Comparison of ENCODE assay signal across 8 cellular contexts in genomic region chr11:797300-798092, GRCh38. TPM values are rescaled to one million over a fixed set of nuclear protein-coding genes. Genes with fewer than 3 reads are reported as not detected.
DNase-seq lines count a peak whose midpoint lies in the region; ATAC-seq and TF ChIP-seq lines count a peak whose summit lies in the region.

No MANE protein-coding gene starts in this region.

- peak; percentile 45 for ATAC-seq in GM21723 (IDR thresholded peaks at IDR 0.05; ENCODE audit: unreplicated experiment)

- H3K9me3 ChIP-seq in KOPT-K1 (ENCODE audit: insufficient read depth, low read length, poor library complexity, severe bottlenecking), result no peaks in the 10 kb centered on the region
- no peaks in the 10 kb centered on the region for H3K9me3 ChIP-seq in stomach smooth muscle (ENCODE audit: control insufficient read depth in 2 of 2, low read length in 2 of 2)

- H3K9ac ChIP-seq in stomach smooth muscle (ENCODE audit: low read length in 2 of 2), result peak overlapping the region; percentile 49 to 58

- H3K36me3 Mint-ChIP-seq in nephron (ENCODE audit: low read depth), result no peaks in the 10 kb centered on the region

- peak; percentile 28 for DNase-seq in DMS153 (lab: John Stamatoyannopoulos, UW)
- peak; percentile 72 for DNase-seq in RPMI7951 (ENCODE audit: low read depth)
- DNase-seq in activated T-helper 1 cell treated with anti-CD3 and anti-CD28 coated beads, Interleukin-2, amount 50 U/mL, for 16 hours (ENCODE audit: low read depth in 1 of 2, low spot score in 1 of 2), result peak; percentile 39 to 61
- DNase-seq in fibroblast of mammary gland (ENCODE audit: low read depth), result peak; percentile 73

- H3K36me3 ChIP-seq in KOPT-K1 (ENCODE audit: insufficient read depth, low read length) (peaks cover 59% of the 10 kb centered on the region), stomach smooth muscle (ENCODE audit: control insufficient read depth in 2 of 2, insufficient read depth in 2 of 2, low read length in 2 of 2) (peaks cover 0 to 2% of the 10 kb centered on the region in 2 donors)

- no peaks in the 10 kb centered on the region for H3K27me3 Mint-ChIP-seq in nephron (ENCODE audit: low read depth)

- H3K27ac ChIP-seq in KOPT-K1 (ENCODE audit: low read depth, low read length, poor library complexity, severe bottlenecking) (peak overlapping the region; percentile 88), stomach smooth muscle (ENCODE audit: low read length) (peak overlapping the region; percentile 82)

- H3K4me3 Mint-ChIP-seq in nephron, result peak overlapping the region; percentile 91 to 95 (median 94)

- no peaks in the 10 kb centered on the region for H3K9me3 Mint-ChIP-seq in nephron

- peak overlapping the region; percentile 87 to 98 (median 94) for H3K27ac Mint-ChIP-seq in nephron

- no peaks in the 10 kb centered on the region for H3K27me3 ChIP-seq in stomach smooth muscle (ENCODE audit: control insufficient read depth in 1 of 2, insufficient read depth in 2 of 2, low read length in 2 of 2)

- H3K4me1 Mint-ChIP-seq in nephron, result peaks cover 14% of the 10 kb centered on the region

- H3K4me1 ChIP-seq in stomach smooth muscle (ENCODE audit: control insufficient read depth, insufficient read depth, low read length), result peaks cover 33% of the 10 kb centered on the region

- TF ChIP-seq CTCF in fibroblast of mammary gland (conservative IDR thresholded peaks at IDR 0.05; ENCODE audit: control insufficient read depth, insufficient read depth, low read depth, low read length), result no peak
- TF ChIP-seq CTCF in nephron (IDR thresholded peaks at IDR 0.05; ENCODE audit: unreplicated experiment in 3 of 3), result no peak

- H3K4me3 ChIP-seq in fibroblast of mammary gland (ENCODE audit: control insufficient read depth, low read depth, low read length), result peak overlapping the region; percentile 68
- H3K4me3 ChIP-seq in stomach smooth muscle (ENCODE audit: low read length in 2 of 2), result peak overlapping the region; percentile 81 to 85

RNA-seq across cellular contexts. Expression of gene SLC25A22, which starts 0.6 kb away (rescaled TPM):
- 9.5 and 12.7 TPM in 2 replicates for total RNA-seq in RPMI7951 (2014; rRNA removed; shearing (Covaris generic))

RNA-seq across cellular contexts. Expression of gene PIDD1, which starts 7.5 kb away (rescaled TPM):
- total RNA-seq in RPMI7951 (2014; rRNA removed; shearing (Covaris generic)), result 4.9 and 5.4 TPM in 2 replicates

RNA-seq across cellular contexts. Expression of gene CEND1, which starts 7.6 kb away (rescaled TPM):
- total RNA-seq in RPMI7951 (2014; rRNA removed; shearing (Covaris generic)), result 0.12 TPM in 1 of 2 replicates, not detected in the other

RNA-seq across cellular contexts. Expression of gene RPLP2, which starts 12.3 kb away (rescaled TPM):
- total RNA-seq in RPMI7951 (2014; rRNA removed; shearing (Covaris generic)), result 886 and 920 TPM in 2 replicates

RNA-seq across cellular contexts. Expression of gene GATD1, which starts 20.2 kb away (rescaled TPM):
- 19.8 and 23.5 TPM in 2 replicates for total RNA-seq in RPMI7951 (2014; rRNA removed; shearing (Covaris generic))

Comparison
In these comparisons a context has a peak if more than half of its experiments do, and no peak if none do; other contexts are left out.
1. Peak in every context shown above with its lines: DNase-seq, ATAC-seq, H3K4me3 ChIP-seq and H3K27ac ChIP-seq.